In genomic region chr17:81509048-81509686, GRCh38 we compare ENCODE assay signal across 9 cellular contexts. TPM values are rescaled to one million over a fixed set of nuclear protein-coding genes. Genes with fewer than 3 reads are reported as not detected.
A peak's percentile ranks its signal among the peaks of the same experiment; 100 is the strongest.
DNase-seq lines count a peak whose midpoint lies in the region; ATAC-seq, FAIRE-seq and TF ChIP-seq lines count a peak whose summit lies in the region.
"Had no signal": no experiment of that assay in that cellular context is flagged by ENCODE, and none has a peak within 500 bp of the region (broad histone marks: within the 10 kb centered on the region; RNA-seq: fewer than 3 reads in every experiment).

No MANE protein-coding gene starts in this region.

- H3K27me3 Mint-ChIP-seq in astrocyte (ENCODE audit: low read depth, unreplicated experiment) (no peaks in the 10 kb centered on the region), type B pancreatic cell (peaks cover 35% of the 10 kb centered on the region)

- H3K27me3 ChIP-seq in DOHH2 (ENCODE audit: control insufficient read depth, low read length): peaks cover 2% of the 10 kb centered on the region; the same call in 1 of the 2 replicates
- no peaks in the 10 kb centered on the region for H3K27me3 ChIP-seq in astrocyte (ENCODE audit: insufficient read depth, low read length)
- H3K27me3 ChIP-seq in liver (ENCODE audit: control insufficient read depth in 4 of 4, insufficient read depth in 4 of 4, low read length in 3 of 4): no peaks in the 10 kb centered on the region

- peak overlapping the region; percentile 91 for H3K4me2 ChIP-seq in DOHH2 (ENCODE audit: low read length)
- peak overlapping the region; percentile 98 for H3K4me2 ChIP-seq in astrocyte (ENCODE audit: low read length)

- peaks cover 43% of the 10 kb centered on the region for H3K36me3 ChIP-seq in DOHH2 (ENCODE audit: control insufficient read depth, low read length)
- H3K36me3 ChIP-seq in astrocyte (ENCODE audit: insufficient read depth, low read length): peaks cover 31% of the 10 kb centered on the region
- H3K36me3 ChIP-seq in liver (ENCODE audit: control insufficient read depth in 4 of 4, insufficient read depth in 3 of 4, low read depth in 1 of 4, low read length in 3 of 4): peaks cover 3 to 22% (median 13%) of the 10 kb centered on the region in 4 donors

- H3K79me2 ChIP-seq in DOHH2 (ENCODE audit: control insufficient read depth, low read length) (peaks cover 40% of the 10 kb centered on the region), astrocyte (ENCODE audit: insufficient read depth, low read length) (peaks cover 55% of the 10 kb centered on the region)

- peaks cover 2% of the 10 kb centered on the region for H3K4me1 Mint-ChIP-seq in astrocyte (ENCODE audit: low read depth, unreplicated experiment)
- peaks cover 18% of the 10 kb centered on the region for H3K4me1 Mint-ChIP-seq in type B pancreatic cell (ENCODE audit: unreplicated experiment)

- peak; percentile 70 for DNase-seq in M059J (ENCODE audit: low read depth)
- DNase-seq in astrocyte (ENCODE audit: low read depth): no peak
- no peak for DNase-seq in type B pancreatic cell (ENCODE audit: extremely low spot score, unreplicated experiment)
- DNase-seq in medulla oblongata (ENCODE audit: extremely low spot score): no peak
- DNase-seq in GOT3 (lab: John Stamatoyannopoulos, UW): no peak

- peaks cover 59% of the 10 kb centered on the region for H3F3A ChIP-seq in DOHH2 (ENCODE audit: control insufficient read depth, insufficient read depth)

- H2AFZ ChIP-seq in astrocyte (ENCODE audit: low read depth, low read length): no peak overlapping the region

- no peak for TF ChIP-seq RAD21 in liver (IDR thresholded peaks at IDR 0.05)

- no peaks in the 10 kb centered on the region for H3K9me2 ChIP-seq in DOHH2 (replicated peaks; ENCODE audit: control insufficient read depth, low read length)

- H3K9me3 ChIP-seq in DOHH2 (ENCODE audit: control insufficient read depth, insufficient read depth, low read length) (no peaks in the 10 kb centered on the region), astrocyte (ENCODE audit: insufficient read depth, low read depth, low read length) (no peaks in the 10 kb centered on the region), liver (ENCODE audit: control insufficient read depth in 4 of 4, low read length in 3 of 4) (no peaks in the 10 kb centered on the region)

- ATAC-seq in HG02623 (IDR thresholded peaks at IDR 0.05; ENCODE audit: unreplicated experiment): no peak

- H3K27ac ChIP-seq in DOHH2 (ENCODE audit: low read depth, low read length): peak overlapping the region; percentile 85; the same call in 1 of the 2 replicates
- no peak overlapping the region for H3K27ac ChIP-seq in astrocyte (ENCODE audit: low read depth, low read length)
- H3K27ac ChIP-seq in liver (ENCODE audit: low read depth in 1 of 2, low read length in 2 of 2): peak overlapping the region in 1 of 2 donors; percentile 19

- H3K4me1 ChIP-seq in DOHH2 (ENCODE audit: control insufficient read depth, low read length) (peaks cover 37% of the 10 kb centered on the region), astrocyte (ENCODE audit: insufficient read depth, low read length) (peaks cover 11% of the 10 kb centered on the region), liver (ENCODE audit: control insufficient read depth in 4 of 4, insufficient read depth in 4 of 4, low read length in 3 of 4) (peaks cover 7 to 39% (median 17%) of the 10 kb centered on the region in 4 donors)

- no peak for TF ChIP-seq CTCF in DOHH2 (IDR thresholded peaks at IDR 0.05; ENCODE audit: low read depth, low read length, poor library complexity, severe bottlenecking)
- no peak for TF ChIP-seq CTCF in astrocyte (IDR thresholded peaks at IDR 0.05; ENCODE audit: insufficient read depth, low read depth, low read length)
- no peak for TF ChIP-seq CTCF in liver (IDR thresholded peaks at IDR 0.05; ENCODE audit: low read depth, low read length, missing input control)
- TF ChIP-seq CTCF in type B pancreatic cell (conservative IDR thresholded peaks at IDR 0.05): no peak

- H3K36me3 Mint-ChIP-seq in astrocyte (ENCODE audit: low read depth, unreplicated experiment) (peaks cover 40% of the 10 kb centered on the region), type B pancreatic cell (peaks cover 44% of the 10 kb centered on the region)

- 42% methylated on average over 8 of the region's 8 CpGs for WGBS in liver

- no peak for FAIRE-seq in astrocyte (lab: Jason Lieb, UNC)
- FAIRE-seq: TTC549 had no signal

- H3K9ac ChIP-seq in astrocyte (ENCODE audit: low read length): peak overlapping the region; percentile 88
- H3K9ac ChIP-seq in liver (ENCODE audit: low read depth in 1 of 2, low read length in 2 of 2): peak overlapping the region in 1 of 2 donors; percentile 87

- H4K20me1 ChIP-seq in DOHH2 (ENCODE audit: control insufficient read depth, insufficient read depth, low read depth, low read length): peaks cover 31% of the 10 kb centered on the region
- peaks cover 52% of the 10 kb centered on the region for H4K20me1 ChIP-seq in astrocyte (ENCODE audit: insufficient read depth, low read length)

- H3K9me3 Mint-ChIP-seq in astrocyte (ENCODE audit: unreplicated experiment) (no peaks in the 10 kb centered on the region), type B pancreatic cell (no peaks in the 10 kb centered on the region)

- H3K27ac Mint-ChIP-seq in astrocyte (ENCODE audit: unreplicated experiment): peak overlapping the region; percentile 95
- H3K27ac Mint-ChIP-seq in type B pancreatic cell: peak overlapping the region; percentile 100

- peak overlapping the region; percentile 93 for H3K4me3 ChIP-seq in DOHH2 (ENCODE audit: low read length)
- H3K4me3 ChIP-seq in astrocyte (ENCODE audit: insufficient read depth, low read depth, low read length): peak overlapping the region; percentile 98
- H3K4me3 ChIP-seq in liver (ENCODE audit: low read depth in 1 of 3, low read length in 3 of 3): peak overlapping the region; percentile 41 to 97 (median 87)

- H3K4me3 Mint-ChIP-seq in astrocyte (ENCODE audit: unreplicated experiment) (peak overlapping the region; percentile 95), type B pancreatic cell (peak overlapping the region; percentile 100)

TF ChIP-seq in liver, 16 proteins besides CTCF, POLR2A, EP300 and RAD21:
- TF ChIP-seq HNF4A (conservative IDR thresholded peaks at IDR 0.05) (peak; percentile 28 to 53), GABPA (IDR thresholded peaks at IDR 0.05 in 1 of 2, conservative IDR thresholded peaks at IDR 0.05 in 1 of 2) (no peak), SP1 (IDR thresholded peaks at IDR 0.05) (no peak)
- TF ChIP-seq, protein P1, sequence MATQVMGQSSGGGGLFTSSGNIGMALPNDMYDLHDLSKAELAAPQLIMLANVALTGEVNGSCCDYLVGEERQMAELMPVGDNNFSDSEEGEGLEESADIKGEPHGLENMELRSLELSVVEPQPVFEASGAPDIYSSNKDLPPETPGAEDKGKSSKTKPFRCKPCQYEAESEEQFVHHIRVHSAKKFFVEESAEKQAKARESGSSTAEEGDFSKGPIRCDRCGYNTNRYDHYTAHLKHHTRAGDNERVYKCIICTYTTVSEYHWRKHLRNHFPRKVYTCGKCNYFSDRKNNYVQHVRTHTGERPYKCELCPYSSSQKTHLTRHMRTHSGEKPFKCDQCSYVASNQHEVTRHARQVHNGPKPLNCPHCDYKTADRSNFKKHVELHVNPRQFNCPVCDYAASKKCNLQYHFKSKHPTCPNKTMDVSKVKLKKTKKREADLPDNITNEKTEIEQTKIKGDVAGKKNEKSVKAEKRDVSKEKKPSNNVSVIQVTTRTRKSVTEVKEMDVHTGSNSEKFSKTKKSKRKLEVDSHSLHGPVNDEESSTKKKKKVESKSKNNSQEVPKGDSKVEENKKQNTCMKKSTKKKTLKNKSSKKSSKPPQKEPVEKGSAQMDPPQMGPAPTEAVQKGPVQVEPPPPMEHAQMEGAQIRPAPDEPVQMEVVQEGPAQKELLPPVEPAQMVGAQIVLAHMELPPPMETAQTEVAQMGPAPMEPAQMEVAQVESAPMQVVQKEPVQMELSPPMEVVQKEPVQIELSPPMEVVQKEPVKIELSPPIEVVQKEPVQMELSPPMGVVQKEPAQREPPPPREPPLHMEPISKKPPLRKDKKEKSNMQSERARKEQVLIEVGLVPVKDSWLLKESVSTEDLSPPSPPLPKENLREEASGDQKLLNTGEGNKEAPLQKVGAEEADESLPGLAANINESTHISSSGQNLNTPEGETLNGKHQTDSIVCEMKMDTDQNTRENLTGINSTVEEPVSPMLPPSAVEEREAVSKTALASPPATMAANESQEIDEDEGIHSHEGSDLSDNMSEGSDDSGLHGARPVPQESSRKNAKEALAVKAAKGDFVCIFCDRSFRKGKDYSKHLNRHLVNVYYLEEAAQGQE (IDR thresholded peaks at IDR 0.05): no peak

RNA-seq across cellular contexts. Expression of gene ACTG1, which starts 3.4 kb away (rescaled TPM):
- total RNA-seq in M059J (2014; rRNA removed; shearing (Covaris generic)): 3,948 and 4,109 TPM in 2 replicates
- 7,049 and 7,369 TPM in 2 replicates for total RNA-seq in astrocyte
- total RNA-seq in liver: 1,000 to 10,000 TPM; 1,434 to 1,699 TPM
- 1,000 to 10,000 TPM in 1 of 2 donors, 100 to 1,000 TPM in 1; 347 to 1,129 TPM for polyA plus RNA-seq in liver
- 3,089 and 3,451 TPM in 2 replicates for total RNA-seq in type B pancreatic cell (ENCODE audit: low replicate concordance)

RNA-seq across cellular contexts. Expression of gene FSCN2, which starts 19.0 kb away (rescaled TPM):
- total RNA-seq in M059J (2014; rRNA removed; shearing (Covaris generic)): 0.69 TPM in 1 of 2 replicates, not detected in the other
- total RNA-seq in astrocyte (5.6 and 8.0 TPM in 2 replicates), liver (under 1 TPM; 0.09 to 0.42 TPM), type B pancreatic cell (ENCODE audit: low replicate concordance) (3.6 and 3.8 TPM in 2 replicates)
- polyA plus RNA-seq in liver: not detected

RNA-seq across cellular contexts. Expression of gene FAAP100, which starts 43.0 kb away (rescaled TPM):
- 8.0 and 18.0 TPM in 2 replicates for total RNA-seq in M059J (2014; rRNA removed; shearing (Covaris generic))
- total RNA-seq in astrocyte (35.8 and 38.9 TPM in 2 replicates), liver (10 to 100 TPM in 1 of 2 donors, 1 to 10 TPM in 1; 8.7 to 10.6 TPM), type B pancreatic cell (ENCODE audit: low replicate concordance) (33.5 and 44.7 TPM in 2 replicates)
- polyA plus RNA-seq in liver: 10 to 100 TPM in 1 of 2 donors, 1 to 10 TPM in 1; 8.1 to 14.7 TPM
